29 cellular contexts compared by ENCODE assay signal in the genomic region with DNA sequence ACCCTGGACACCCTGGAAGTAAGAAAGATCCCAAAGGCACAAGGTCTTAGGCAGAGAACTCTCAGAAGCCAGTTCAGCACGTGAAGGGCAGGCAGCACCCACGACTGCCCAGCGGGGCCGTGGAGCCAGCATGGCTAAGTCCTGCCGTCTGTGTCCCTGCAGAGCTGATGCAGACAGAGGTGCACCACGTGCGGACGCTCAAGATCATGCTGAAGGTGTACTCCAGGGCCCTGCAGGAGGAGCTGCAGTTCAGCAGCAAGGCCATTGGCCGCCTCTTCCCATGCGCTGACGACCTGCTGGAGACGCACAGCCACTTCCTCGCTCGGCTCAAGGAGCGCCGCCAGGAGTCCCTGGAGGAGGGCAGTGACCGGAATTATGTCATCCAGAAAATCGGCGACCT.
"Had no signal": no experiment of that assay in that cellular context is flagged by ENCODE, and none has a peak within 500 bp of the region (broad histone marks: within the 10 kb centered on the region; RNA-seq: fewer than 3 reads in every experiment).

No MANE protein-coding gene starts in this region.

- H3K27ac ChIP-seq: cardiac muscle cell, SK-N-MC, VCaP had no signal

- H3K27me3 ChIP-seq: cardiac muscle cell had no signal

- ATAC-seq: activated CD4-positive, CD25-positive, alpha-beta regulatory T cell treated with anti-CD3 and anti-CD28 coated beads, Interleukin-2, amount 50 U/mL, for 24 hours; activated CD8-positive, alpha-beta memory T cell treated with anti-CD3 and anti-CD28 coated beads, Interleukin-2, amount 10 ng/mL, durations not matched to agents 7 days and 5 days; activated T-cell treated with anti-CD3 and anti-CD28 coated beads, Interleukin-2, amount 50 U/mL, for 4 hours; activated T-helper 17 cell treated with anti-CD3 and anti-CD28 coated beads, Interleukin-2, amount 50 U/mL, for 72 hours; Panc1; Right ventricle myocardium inferior; T-cell had no signal

- DNase-seq: activated CD4-positive, alpha-beta T cell treated with anti-CD3 and anti-CD28 coated beads for 4 hours; activated CD4-positive, alpha-beta T cell treated with anti-CD3 and anti-CD28 coated beads, Interleukin-2, amount 50 U/mL, for 48 hours; activated CD8-positive, alpha-beta memory T cell treated with anti-CD3 and anti-CD28 coated beads, Interleukin-2, amount 10 ng/mL, durations not matched to agents 7 days and 5 days; activated gamma-delta T cell; activated naive CD4-positive, alpha-beta T cell treated with anti-CD3 and anti-CD28 coated beads for 36 hours; activated T-cell treated with anti-CD3 and anti-CD28 coated beads, Interleukin-2, amount 50 U/mL, for 4 hours; amygdala; Kasumi-1; KBM-7; NCI-H146; NCI-H187 treated with DMSO at 0.1 percent for 48 hours; NCI-H2171; NCI-H2227 treated with DMSO at 0.1 percent for 48 hours; NCI-H69; NK-92 treated with Interleukin-12 subunit alpha and Interleukin-12 subunit beta, amount 100 ng/mL, for 24 hours; OCI-M1; RPMI8226; T-cell; T-helper 2 cell; T1000 had no signal

- H3K27ac Mint-ChIP-seq: activated CD8-positive, alpha-beta memory T cell treated with anti-CD3 and anti-CD28 coated beads, Interleukin-2, amount 10 ng/mL, durations not matched to agents 7 days and 5 days; activated naive CD4-positive, alpha-beta T cell treated with anti-CD3 and anti-CD28 coated beads for 36 hours; activated naive CD8-positive, alpha-beta T cell; activated T-helper 17 cell treated with anti-CD3 and anti-CD28 coated beads, Interleukin-2, amount 50 U/mL, for 72 hours; brain; T-cell had no signal

- H3K4me1 Mint-ChIP-seq: activated CD8-positive, alpha-beta memory T cell treated with anti-CD3 and anti-CD28 coated beads, Interleukin-2, amount 10 ng/mL, durations not matched to agents 7 days and 5 days; activated T-helper 17 cell treated with anti-CD3 and anti-CD28 coated beads, Interleukin-2, amount 50 U/mL, for 72 hours; brain; T-cell had no signal

- H3K4me3 ChIP-seq: cardiac muscle cell, SK-N-MC had no signal

- H3K27me3 Mint-ChIP-seq: activated CD8-positive, alpha-beta memory T cell treated with anti-CD3 and anti-CD28 coated beads, Interleukin-2, amount 10 ng/mL, durations not matched to agents 7 days and 5 days; activated naive CD8-positive, alpha-beta T cell; activated T-helper 17 cell treated with anti-CD3 and anti-CD28 coated beads, Interleukin-2, amount 50 U/mL, for 72 hours; brain; T-cell had no signal

- H3K4me3 Mint-ChIP-seq: activated CD8-positive, alpha-beta memory T cell treated with anti-CD3 and anti-CD28 coated beads, Interleukin-2, amount 10 ng/mL, durations not matched to agents 7 days and 5 days; activated naive CD4-positive, alpha-beta T cell treated with anti-CD3 and anti-CD28 coated beads for 36 hours; activated naive CD8-positive, alpha-beta T cell; activated T-cell treated with anti-CD3 and anti-CD28 coated beads, Interleukin-2, amount 50 U/mL, for 4 hours; activated T-helper 17 cell treated with anti-CD3 and anti-CD28 coated beads, Interleukin-2, amount 50 U/mL, for 72 hours; brain; T-cell had no signal

- H3K9me3 Mint-ChIP-seq: activated naive CD4-positive, alpha-beta T cell treated with anti-CD3 and anti-CD28 coated beads for 36 hours; activated T-cell treated with anti-CD3 and anti-CD28 coated beads, Interleukin-2, amount 50 U/mL, for 4 hours; activated T-helper 17 cell treated with anti-CD3 and anti-CD28 coated beads, Interleukin-2, amount 50 U/mL, for 72 hours; T-cell had no signal
